In the genomic region with DNA sequence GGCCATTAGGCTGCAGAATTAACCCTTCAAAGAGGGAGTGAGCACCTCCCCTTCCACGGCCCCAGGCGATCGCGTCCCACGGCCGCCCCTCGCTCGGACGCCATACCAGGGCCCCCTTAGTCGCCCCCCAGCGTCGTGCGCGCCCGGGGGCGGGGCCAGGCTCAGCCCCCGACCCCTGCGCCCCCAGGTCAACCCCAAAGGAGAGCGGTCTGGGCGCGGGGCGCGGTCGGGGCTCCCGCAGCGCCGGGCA, we compare ENCODE assay signal across 8 cellular contexts. TPM values are rescaled to one million over a fixed set of nuclear protein-coding genes. Genes with fewer than 3 reads are reported as not detected.
DNase-seq lines count a peak whose midpoint lies in the region; ATAC-seq and TF ChIP-seq lines count a peak whose summit lies in the region.

No MANE protein-coding gene starts in this region.

- H3K4me2 ChIP-seq in DOHH2 (ENCODE audit: low read length), result peak overlapping the region; percentile 82

- H3K4me3 ChIP-seq in DOHH2 (ENCODE audit: low read length), result peak overlapping the region; percentile 79
- peak overlapping the region; percentile 84 for H3K4me3 ChIP-seq in SJCRH30
- peak overlapping the region; percentile 96 to 100 (median 100) for H3K4me3 ChIP-seq in esophagus muscularis mucosa

- H3K9me3 Mint-ChIP-seq in progenitor cell of endocrine pancreas (ENCODE audit: low read depth), result no peaks in the 10 kb centered on the region

- DNase-seq in SJCRH30 (no peak), esophagus muscularis mucosa (ENCODE audit: extremely low spot score) (no peak), progenitor cell of endocrine pancreas (ENCODE audit: low spot score, unreplicated experiment) (no peak), H4 (ENCODE audit: low spot score) (no peak)
- DNase-seq in activated CD4-positive, CD25-positive, alpha-beta regulatory T cell treated with anti-CD3 and anti-CD28 coated beads, Interleukin-2, amount 50 U/mL, for 72 hours, result no peak

- H3K9me2 ChIP-seq in DOHH2 (replicated peaks; ENCODE audit: control insufficient read depth, low read length), result no peaks in the 10 kb centered on the region

- H3K4me3 Mint-ChIP-seq in progenitor cell of endocrine pancreas (ENCODE audit: low read depth), result peak overlapping the region; percentile 84

- H3K9me3 ChIP-seq in DOHH2 (ENCODE audit: control insufficient read depth, insufficient read depth, low read length) (no peaks in the 10 kb centered on the region), SJCRH30 (replicated peaks) (no peaks in the 10 kb centered on the region), esophagus muscularis mucosa (no peaks in the 10 kb centered on the region)

- no peaks in the 10 kb centered on the region for H3K27me3 Mint-ChIP-seq in progenitor cell of endocrine pancreas

- H3K27me3 ChIP-seq in DOHH2 (ENCODE audit: control insufficient read depth, low read length), result no peaks in the 10 kb centered on the region
- no peaks in the 10 kb centered on the region for H3K27me3 ChIP-seq in SJCRH30
- peaks cover 0 to under 1% (median 0%) of the 10 kb centered on the region in 4 donors for H3K27me3 ChIP-seq in esophagus muscularis mucosa

- no CpG with 5 or more reads among the region's 27 CpGs for WGBS in esophagus muscularis mucosa

- TF ChIP-seq CTCF in DOHH2 (IDR thresholded peaks at IDR 0.05; ENCODE audit: low read depth, low read length, poor library complexity, severe bottlenecking) (no peak), esophagus muscularis mucosa (IDR thresholded peaks at IDR 0.05) (no peak), progenitor cell of endocrine pancreas (IDR thresholded peaks at IDR 0.05; ENCODE audit: unreplicated experiment) (no peak)

- ATAC-seq in GM19463 (IDR thresholded peaks at IDR 0.05; ENCODE audit: unreplicated experiment) (no peak), GM18498 (IDR thresholded peaks at IDR 0.05; ENCODE audit: unreplicated experiment) (no peak)

- peaks cover 3% of the 10 kb centered on the region; the same call in 1 of the 2 replicates for H3F3A ChIP-seq in DOHH2 (ENCODE audit: control insufficient read depth, insufficient read depth)

- peaks cover 52% of the 10 kb centered on the region for H3K4me1 Mint-ChIP-seq in progenitor cell of endocrine pancreas (ENCODE audit: low read depth)

- H3K4me1 ChIP-seq in DOHH2 (ENCODE audit: control insufficient read depth, low read length) (peaks cover 35% of the 10 kb centered on the region), SJCRH30 (no peaks in the 10 kb centered on the region; the same call in 1 of the 2 replicates), esophagus muscularis mucosa (peaks cover 67 to 83% (median 81%) of the 10 kb centered on the region in 4 donors)

- intact Hi-C loops in esophagus muscularis mucosa (cut with DNase I), result no loop called here

- H4K20me1 ChIP-seq in DOHH2 (ENCODE audit: control insufficient read depth, insufficient read depth, low read depth, low read length), result no peaks in the 10 kb centered on the region

- peaks cover 44% of the 10 kb centered on the region for H3K79me2 ChIP-seq in DOHH2 (ENCODE audit: control insufficient read depth, low read length)

- H3K27ac ChIP-seq in DOHH2 (ENCODE audit: low read depth, low read length) (no peak overlapping the region), SJCRH30 (peak overlapping the region; percentile 29; the same call in 1 of the 2 replicates), esophagus muscularis mucosa (replicated peaks in 1 of 4) (peak overlapping the region; percentile 100)

- H3K36me3 Mint-ChIP-seq in progenitor cell of endocrine pancreas (ENCODE audit: insufficient read depth), result no peaks in the 10 kb centered on the region

- H3K27ac Mint-ChIP-seq in progenitor cell of endocrine pancreas, result peak overlapping the region; percentile 99

- TF ChIP-seq POLR2A in esophagus muscularis mucosa (IDR thresholded peaks at IDR 0.05; ENCODE audit: low read depth), result peak; percentile 13

- no peaks in the 10 kb centered on the region for H3K36me3 ChIP-seq in DOHH2 (ENCODE audit: control insufficient read depth, low read length)
- no peaks in the 10 kb centered on the region for H3K36me3 ChIP-seq in SJCRH30
- H3K36me3 ChIP-seq in esophagus muscularis mucosa, result no peaks in the 10 kb centered on the region

- TF ChIP-seq EP300 in esophagus muscularis mucosa (IDR thresholded peaks at IDR 0.05), result no peak

RNA-seq across cellular contexts. Expression of a gene that starts 0.4 kb away (rescaled TPM):
- total RNA-seq in SJCRH30 (2014; rRNA removed; shearing (Covaris generic)), result 4.7 and 5.3 TPM in 2 replicates
- total RNA-seq in esophagus muscularis mucosa, result 100 to 1,000 TPM in 2 of 4 donors, 10 to 100 TPM in 2; 57.5 to 113 (median 87.7) TPM
- total RNA-seq in progenitor cell of endocrine pancreas, result 26.8 and 28.4 TPM in 2 replicates
- 4.5 and 7.5 TPM in 2 replicates for total RNA-seq in H4 (2014; rRNA removed; shearing (Covaris generic))

RNA-seq across cellular contexts. Expression of a gene that starts 2.2 kb away (rescaled TPM):
- not detected in 2 replicates for total RNA-seq in SJCRH30 (2014; rRNA removed; shearing (Covaris generic))
- total RNA-seq in esophagus muscularis mucosa, result not detected
- total RNA-seq in progenitor cell of endocrine pancreas, result not detected in 2 replicates
- not detected in 2 replicates for total RNA-seq in H4 (2014; rRNA removed; shearing (Covaris generic))

RNA-seq across cellular contexts. Expression of a gene that starts 5.1 kb away (rescaled TPM):
- total RNA-seq in SJCRH30 (2014; rRNA removed; shearing (Covaris generic)), result 27.7 and 32.0 TPM in 2 replicates
- total RNA-seq in esophagus muscularis mucosa (10 to 100 TPM; 29.5 to 66.4 (median 46.9) TPM), progenitor cell of endocrine pancreas (195 and 210 TPM in 2 replicates)
- total RNA-seq in H4 (2014; rRNA removed; shearing (Covaris generic)), result 9.9 and 11.3 TPM in 2 replicates

RNA-seq across cellular contexts. Expression of a gene that starts 34.2 kb away (rescaled TPM):
- 33.3 and 36.9 TPM in 2 replicates for total RNA-seq in SJCRH30 (2014; rRNA removed; shearing (Covaris generic))
- total RNA-seq in esophagus muscularis mucosa (10 to 100 TPM in 1 of 4 donors, 1 to 10 TPM in 3; 5.0 to 12.8 (median 8.1) TPM), progenitor cell of endocrine pancreas (17.2 and 19.1 TPM in 2 replicates)
- total RNA-seq in H4 (2014; rRNA removed; shearing (Covaris generic)), result 4.4 and 6.3 TPM in 2 replicates

RNA-seq across cellular contexts. Expression of a gene that starts 39.8 kb away (rescaled TPM):
- 4.0 and 5.0 TPM in 2 replicates for total RNA-seq in SJCRH30 (2014; rRNA removed; shearing (Covaris generic))
- 1 to 10 TPM in 2 of 4 donors, under 1 TPM in 1, not detected in 1; 0.50 to 1.9 (median 1.3) TPM for total RNA-seq in esophagus muscularis mucosa
- 4.5 and 5.1 TPM in 2 replicates for total RNA-seq in progenitor cell of endocrine pancreas
- not detected in 2 replicates for total RNA-seq in H4 (2014; rRNA removed; shearing (Covaris generic))
